Comparison of ENCODE assay signal across 27 cellular contexts in the genomic region with DNA sequence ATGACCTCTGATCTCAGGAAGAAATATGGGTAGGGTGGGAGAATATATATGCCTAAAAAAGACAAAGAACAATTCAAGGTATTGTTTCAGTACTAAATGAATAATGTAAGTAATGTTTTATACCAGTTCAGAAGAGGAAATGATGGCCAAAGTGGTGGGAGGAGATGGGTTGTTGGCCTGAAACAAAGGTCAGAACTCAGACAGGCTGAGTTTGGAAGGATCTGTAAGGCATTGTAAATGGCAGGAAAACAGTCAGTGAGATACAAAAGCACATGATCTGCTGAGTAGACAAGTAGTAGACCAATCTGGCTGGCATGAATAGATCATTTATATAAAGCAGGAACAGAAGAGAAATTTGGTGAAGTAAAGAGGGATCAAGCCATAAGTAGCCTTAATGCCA.
"Had no signal": no experiment of that assay in that cellular context is flagged by ENCODE, and none has a peak within 500 bp of the region (broad histone marks: within the 10 kb centered on the region; RNA-seq: fewer than 3 reads in every experiment).

No MANE protein-coding gene starts in this region.

- DNase-seq: activated B cell treated with CpG ODN at 0.5 μM for 24 hours; activated CD4-positive, alpha-beta T cell treated with anti-CD3 and anti-CD28 coated beads for 48 hours; activated CD4-positive, alpha-beta T cell treated with anti-CD3 and anti-CD28 coated beads, Interleukin-2, amount 50 U/mL, for 1 hour; activated CD4-positive, alpha-beta T cell treated with anti-CD3 and anti-CD28 coated beads, Interleukin-2, amount 50 U/mL, for 48 hours; activated CD8-positive, alpha-beta memory T cell treated with anti-CD3 and anti-CD28 coated beads for 24 hours; activated CD8-positive, alpha-beta T cell treated with anti-CD3 and anti-CD28 coated beads for 36 hours; activated effector memory CD4-positive, alpha-beta T cell treated with Interleukin-2 at 50 U/mL for 16 hours; activated gamma-delta T cell treated with Interleukin-2 at 50 U/mL for 16 hours; activated naive CD4-positive, alpha-beta T cell treated with Interleukin-2 at 50 U/mL for 16 hours; activated naive CD8-positive, alpha-beta T cell treated with anti-CD3 and anti-CD28 coated beads for 36 hours; activated naive CD8-positive, alpha-beta T cell treated with anti-CD3 and anti-CD28 coated beads, Interleukin-2, amount 50 U/mL, for 24 hours; activated T-cell treated with anti-CD3 and anti-CD28 coated beads, Interleukin-2, amount 50 U/mL, for 4 hours; adrenal gland; amygdala; aorta; body of pancreas; caudate nucleus; cortex of kidney; effector CD8-positive, alpha-beta T cell; esophagus squamous epithelium; head of caudate nucleus; T-helper 1 cell; T-helper 17 cell; T1000; WERI-Rb-1 had no signal

- ATAC-seq: activated CD4-positive, CD25-positive, alpha-beta regulatory T cell treated with anti-CD3 and anti-CD28 coated beads, Interleukin-2, amount 50 U/mL, for 24 hours; activated CD8-positive, alpha-beta T cell treated with anti-CD3 and anti-CD28 coated beads for 36 hours; activated naive CD8-positive, alpha-beta T cell treated with anti-CD3 and anti-CD28 coated beads, Interleukin-2, amount 50 U/mL, for 24 hours; activated T-cell treated with anti-CD3 and anti-CD28 coated beads, Interleukin-2, amount 50 U/mL, for 4 hours; activated T-helper 17 cell treated with anti-CD3 and anti-CD28 coated beads, Interleukin-2, amount 50 U/mL, for 72 hours; body of pancreas; T-helper 17 cell had no signal
